Comparison of ENCODE assay signal across 8 cellular contexts in the genomic region with DNA sequence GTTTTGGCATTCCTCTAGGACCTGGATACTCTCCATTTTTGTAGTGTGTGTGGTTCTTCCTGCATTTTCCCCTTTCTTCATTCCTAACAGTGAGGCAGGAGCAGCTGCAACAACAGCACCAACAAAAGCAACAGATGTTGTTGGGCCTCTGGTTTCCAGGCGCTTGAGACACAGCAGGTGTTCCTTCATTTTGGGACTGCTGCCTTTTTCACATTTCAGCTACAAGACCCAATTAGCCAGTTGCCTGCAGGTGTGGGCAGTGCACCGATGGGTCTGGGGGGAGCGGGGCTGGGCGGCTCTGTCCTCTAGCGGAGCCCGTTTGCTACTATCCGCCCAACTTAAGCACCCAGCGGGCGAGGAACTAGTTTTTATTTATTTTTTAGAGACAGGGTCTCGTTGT. TPM values are rescaled to one million over a fixed set of nuclear protein-coding genes. Genes with fewer than 3 reads are reported as not detected.
A peak's percentile ranks its signal among the peaks of the same experiment; 100 is the strongest.
DNase-seq lines count a peak whose midpoint lies in the region; ATAC-seq and TF ChIP-seq lines count a peak whose summit lies in the region.

No MANE protein-coding gene starts in this region.

- H3K27me3 Mint-ChIP-seq in activated naive CD4-positive, alpha-beta T cell treated with anti-CD3 and anti-CD28 coated beads, Interleukin-2, amount 10 ng/mL, durations not matched to agents 7 days and 5 days = no peaks in the 10 kb centered on the region

- intact Hi-C loops in thyroid gland (cut with DNase I) = loop anchor here (10.0 kb wide), 1 partner anchor 62 kb away; no protein-coding TSS in a partner anchor

- TF ChIP-seq CTCF in RWPE1 (conservative IDR thresholded peaks at IDR 0.05; ENCODE audit: low read depth) (no peak), hepatocyte (IDR thresholded peaks at IDR 0.05; ENCODE audit: poor library complexity) (no peak), thyroid gland (IDR thresholded peaks at IDR 0.05) (no peak)

- no peak overlapping the region for H3K4me3 ChIP-seq in hepatocyte
- no peak overlapping the region for H3K4me3 ChIP-seq in thyroid gland (replicated peaks in 1 of 3)

- CTCF ChIA-PET in activated naive CD4-positive, alpha-beta T cell treated with anti-CD3 and anti-CD28 coated beads, Interleukin-2, amount 10 ng/mL, durations not matched to agents 7 days and 5 days (lab: Charles Lee) = interaction anchor here (1.4 to 4.2 kb wide), 4 partner anchors 10 to 21 kb away, joined by 4 to 17 read pairs (median 4); no protein-coding TSS in a partner anchor
- CTCF ChIA-PET in RWPE1 (lab: Yijun Ruan, JAX) = interaction anchor here (0.7 kb wide), 1 partner anchor 203 kb away, joined by 3 read pairs; the partner anchor contains the start of gene SLC25A15

- TF ChIP-seq POLR2A in thyroid gland (IDR thresholded peaks at IDR 0.05) = no peak

- H3K27ac ChIP-seq in RWPE1 (peak overlapping the region; percentile 43), hepatocyte (peak overlapping the region; percentile 87), thyroid gland (peak overlapping the region; percentile 92 to 97 (median 93))

- peaks cover 9% of the 10 kb centered on the region for H4K20me1 ChIP-seq in hepatocyte (ENCODE audit: insufficient read depth, poor library complexity, severe bottlenecking)

- no peaks in the 10 kb centered on the region for H3K9me2 ChIP-seq in hepatocyte (replicated peaks; ENCODE audit: insufficient read depth)

- H3K36me3 Mint-ChIP-seq in activated naive CD4-positive, alpha-beta T cell treated with anti-CD3 and anti-CD28 coated beads, Interleukin-2, amount 10 ng/mL, durations not matched to agents 7 days and 5 days = peaks cover 41% of the 10 kb centered on the region

- DNase-seq in activated naive CD4-positive, alpha-beta T cell treated with anti-CD3 and anti-CD28 coated beads, Interleukin-2, amount 10 ng/mL, durations not matched to agents 7 days and 5 days = no peak
- no peak for DNase-seq in activated naive CD4-positive, alpha-beta T cell (lab: John Stamatoyannopoulos, UW)
- DNase-seq in RWPE1 (ENCODE audit: low spot score) (no peak), hepatocyte (ENCODE audit: low spot score) (no peak), thyroid gland (no peak), T1000 (lab: John Stamatoyannopoulos, UW) (no peak)
- no peak for DNase-seq in effector CD8-positive, alpha-beta T cell (lab: John Stamatoyannopoulos, UW)

- H3K27me3 ChIP-seq in hepatocyte (no peaks in the 10 kb centered on the region), thyroid gland (no peaks in the 10 kb centered on the region)

- H3K36me3 ChIP-seq in hepatocyte (replicated peaks; ENCODE audit: insufficient read depth, low read depth) (no peaks in the 10 kb centered on the region), thyroid gland (no peaks in the 10 kb centered on the region)

- H3K27ac Mint-ChIP-seq in activated naive CD4-positive, alpha-beta T cell treated with anti-CD3 and anti-CD28 coated beads, Interleukin-2, amount 10 ng/mL, durations not matched to agents 7 days and 5 days = peak overlapping the region; percentile 37

- WGBS in hepatocyte (ENCODE audit: low lambda C conversion rate, missing lambda C conversion rate) = 70% methylated on average over 10 of the region's 10 CpGs
- 77 to 78% methylated on average over 10 of the region's 10 CpGs for WGBS in thyroid gland, 2 donors

- POLR2A ChIA-PET in RWPE1 (lab: Yijun Ruan, JAX; ENCODE audit: low non-redundant PET) = interaction anchor here (0.7 kb wide), 1 partner anchor 68 kb away, joined by 7 read pairs; the partner anchor contains the start of gene WBP4

- peaks cover 80% of the 10 kb centered on the region for H3K4me1 Mint-ChIP-seq in activated naive CD4-positive, alpha-beta T cell treated with anti-CD3 and anti-CD28 coated beads, Interleukin-2, amount 10 ng/mL, durations not matched to agents 7 days and 5 days

- peaks cover 92% of the 10 kb centered on the region for H3K79me2 ChIP-seq in hepatocyte

- H3K9me3 Mint-ChIP-seq in activated naive CD4-positive, alpha-beta T cell treated with anti-CD3 and anti-CD28 coated beads, Interleukin-2, amount 10 ng/mL, durations not matched to agents 7 days and 5 days = no peaks in the 10 kb centered on the region

- H3K4me3 Mint-ChIP-seq in activated naive CD4-positive, alpha-beta T cell treated with anti-CD3 and anti-CD28 coated beads, Interleukin-2, amount 10 ng/mL, durations not matched to agents 7 days and 5 days = no peak overlapping the region

- H3K4me1 ChIP-seq in hepatocyte (ENCODE audit: insufficient read depth) (peaks cover 18% of the 10 kb centered on the region), thyroid gland (peaks cover 51 to 62% of the 10 kb centered on the region in 2 donors)

- ATAC-seq in HG02763 (IDR thresholded peaks at IDR 0.05; ENCODE audit: unreplicated experiment) = no peak

- no peak overlapping the region for H2AFZ ChIP-seq in hepatocyte

- H3K9me3 ChIP-seq in hepatocyte (ENCODE audit: low read depth) (no peaks in the 10 kb centered on the region), thyroid gland (no peaks in the 10 kb centered on the region)

- H3K4me2 ChIP-seq in hepatocyte = peak overlapping the region; percentile 10

RNA-seq across cellular contexts. Expression of gene ELF1, which starts 26.0 kb away (rescaled TPM):
- total RNA-seq in hepatocyte (91.1 and 94.6 TPM in 2 replicates), thyroid gland (100 to 1,000 TPM; 105 to 119 (median 110) TPM)
- 39.4 and 44.4 TPM in 2 replicates for polyA plus RNA-seq in hepatocyte

Comparison
In these comparisons a context has a peak if more than half of its experiments do, and no peak if none do; other contexts are left out.
1. H3K27ac ChIP-seq: peak in every context shown above with its lines; median percentile 93 in thyroid gland; 87 in hepatocyte; 43 in RWPE1.